In the genomic region with DNA sequence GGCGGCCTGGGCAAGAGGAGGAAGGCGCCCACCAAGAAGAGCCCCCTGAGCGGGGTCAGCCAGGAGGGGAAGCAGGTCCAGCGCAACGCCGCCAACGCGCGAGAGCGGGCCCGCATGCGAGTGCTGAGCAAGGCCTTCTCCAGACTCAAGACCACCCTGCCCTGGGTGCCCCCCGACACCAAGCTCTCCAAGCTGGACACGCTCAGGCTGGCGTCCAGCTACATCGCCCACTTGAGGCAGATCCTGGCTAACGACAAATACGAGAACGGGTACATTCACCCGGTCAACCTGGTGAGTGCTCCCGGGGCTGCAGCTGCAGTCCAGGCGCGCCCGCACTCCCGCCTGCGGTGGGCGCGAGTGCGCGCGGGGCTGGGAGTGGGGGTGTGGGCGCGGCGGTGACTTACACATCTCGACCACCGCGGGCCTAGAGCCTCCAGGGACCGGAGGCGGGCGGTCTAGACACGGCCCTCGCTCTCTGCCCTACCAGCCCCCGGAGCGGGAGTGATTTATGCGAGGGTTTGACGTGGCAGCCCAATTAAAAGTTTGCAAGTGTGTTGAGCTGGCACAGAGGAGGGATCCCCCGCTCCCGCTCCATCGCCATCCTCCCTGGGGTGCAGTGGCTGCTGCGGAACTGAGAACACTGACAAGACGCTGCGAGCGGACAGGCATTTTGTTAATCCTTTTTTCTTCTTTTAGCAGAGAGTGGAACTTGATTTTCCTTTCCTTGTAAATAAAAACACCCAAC, we compare ENCODE assay signal across 1 cellular context.
TF ChIP-seq lines count a peak whose summit lies in the region.

No MANE protein-coding gene starts in this region.

TF ChIP-seq in IMR-90, 13 proteins besides CTCF, POLR2A, EP300 and RAD21:
- TF ChIP-seq MAZ (IDR thresholded peaks at IDR 0.05; ENCODE audit: borderline replicate concordance, low read depth, low read length): peak; percentile 67; the same call in 1 of the 2 replicates
- no peak for TF ChIP-seq RFX5 (IDR thresholded peaks at IDR 0.05; ENCODE audit: low read depth, low read length)
- TF ChIP-seq SMC3 (IDR thresholded peaks at IDR 0.05; ENCODE audit: low read depth, low read length): no peak; the same call in 1 of the 2 replicates
- no peak for TF ChIP-seq FOS (IDR thresholded peaks at IDR 0.05; ENCODE audit: low read depth, low read length)
- TF ChIP-seq CEBPB (IDR thresholded peaks at IDR 0.05; ENCODE audit: low read depth, low read length): no peak
- 0 out of 2 replicates have a peak, but pooled peaks have one; percentile 48 for TF ChIP-seq CHD1 (IDR thresholded peaks at IDR 0.05; ENCODE audit: low read depth, low read length)
- TF ChIP-seq NFE2L2 (IDR thresholded peaks at IDR 0.05; ENCODE audit: low read depth, low read length): no peak
- no peak for TF ChIP-seq ELK1 (IDR thresholded peaks at IDR 0.05; ENCODE audit: borderline replicate concordance, low read depth, low read length)
- TF ChIP-seq MXI1 (IDR thresholded peaks at IDR 0.05; ENCODE audit: borderline replicate concordance, low read depth, low read length): 0 out of 2 replicates have a peak, but pooled peaks have one; percentile 16
- TF ChIP-seq, protein P1, sequence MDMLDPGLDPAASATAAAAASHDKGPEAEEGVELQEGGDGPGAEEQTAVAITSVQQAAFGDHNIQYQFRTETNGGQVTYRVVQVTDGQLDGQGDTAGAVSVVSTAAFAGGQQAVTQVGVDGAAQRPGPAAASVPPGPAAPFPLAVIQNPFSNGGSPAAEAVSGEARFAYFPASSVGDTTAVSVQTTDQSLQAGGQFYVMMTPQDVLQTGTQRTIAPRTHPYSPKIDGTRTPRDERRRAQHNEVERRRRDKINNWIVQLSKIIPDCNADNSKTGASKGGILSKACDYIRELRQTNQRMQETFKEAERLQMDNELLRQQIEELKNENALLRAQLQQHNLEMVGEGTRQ (IDR thresholded peaks at IDR 0.05; ENCODE audit: low read depth, low read length): no peak
- TF ChIP-seq MAFK (IDR thresholded peaks at IDR 0.05; ENCODE audit: low read depth, low read length): no peak
- TF ChIP-seq BHLHE40 (IDR thresholded peaks at IDR 0.05; ENCODE audit: low read depth, low read length): no peak
- TF ChIP-seq RCOR1 (IDR thresholded peaks at IDR 0.05; ENCODE audit: insufficient replicate concordance, low read length): no peak
